In genomic region chr18:70154591-70155194, GRCh38 we compare ENCODE assay signal across 14 cellular contexts. TPM values are rescaled to one million over a fixed set of nuclear protein-coding genes. Genes with fewer than 3 reads are reported as not detected.
DNase-seq lines count a peak whose midpoint lies in the region; ATAC-seq lines count a peak whose summit lies in the region.
"Had no signal": no experiment of that assay in that cellular context is flagged by ENCODE, and none has a peak within 500 bp of the region (broad histone marks: within the 10 kb centered on the region; RNA-seq: fewer than 3 reads in every experiment).

No MANE protein-coding gene starts in this region.

- no peak overlapping the region for H3K4me3 Mint-ChIP-seq in T-helper 17 cell
- H3K4me3 Mint-ChIP-seq: activated CD4-positive, alpha-beta T cell treated with anti-CD3 and anti-CD28 coated beads for 36 hours; naive thymus-derived CD4-positive, alpha-beta T cell had no signal

- no peaks in the 10 kb centered on the region for H3K27me3 Mint-ChIP-seq in T-helper 17 cell
- H3K27me3 Mint-ChIP-seq: activated CD4-positive, alpha-beta T cell treated with anti-CD3 and anti-CD28 coated beads for 36 hours; naive thymus-derived CD4-positive, alpha-beta T cell had no signal

- peak; percentile 35 for ATAC-seq in left lobe of liver
- no peak for ATAC-seq in GM21526 (IDR thresholded peaks at IDR 0.05; ENCODE audit: low FRiP score, unreplicated experiment)
- no peak for ATAC-seq in HG03175 (IDR thresholded peaks at IDR 0.05; ENCODE audit: unreplicated experiment)
- ATAC-seq in T-helper 17 cell, result no peak
- ATAC-seq: activated CD4-positive, alpha-beta T cell treated with anti-CD3 and anti-CD28 coated beads for 36 hours; esophagus mucosa; HepG2; naive thymus-derived CD4-positive, alpha-beta T cell had no signal

- H3K4me1 Mint-ChIP-seq in T-helper 17 cell, result peaks cover 14% of the 10 kb centered on the region

- H3K9me3 ChIP-seq in T-helper 17 cell (ENCODE audit: control insufficient read depth, low read length, poor library complexity, severe bottlenecking), result no peaks in the 10 kb centered on the region

- no peak overlapping the region for H3K27ac Mint-ChIP-seq in T-helper 17 cell
- H3K27ac Mint-ChIP-seq: activated CD4-positive, alpha-beta T cell treated with anti-CD3 and anti-CD28 coated beads for 36 hours; naive thymus-derived CD4-positive, alpha-beta T cell had no signal

- peaks cover 18% of the 10 kb centered on the region for H3K36me3 Mint-ChIP-seq in T-helper 17 cell (ENCODE audit: low read depth)

- DNase-seq in AG08396 (ENCODE audit: low spot score) (peak; percentile 56), HS-27A (ENCODE audit: low read depth) (peak; percentile 87), astrocyte of the hippocampus (ENCODE audit: low read depth, low spot score) (peak; percentile 92), left lobe of liver (ENCODE audit: low spot score) (no peak), islet precursor cell (no peak), T-helper 17 cell (no peak)
- DNase-seq: activated CD4-positive, alpha-beta T cell treated with anti-CD3 and anti-CD28 coated beads for 36 hours; central memory CD4-positive, alpha-beta T cell; naive thymus-derived CD4-positive, alpha-beta T cell; NCI-H1694 had no signal

RNA-seq across cellular contexts. Expression of gene RTTN, which starts 50.8 kb away (rescaled TPM):
- total RNA-seq in left lobe of liver (6.6 TPM), T-helper 17 cell (10 to 100 TPM; 23.9 to 26.7 TPM)

Comparison
In these comparisons a context has a peak if more than half of its experiments do, and no peak if none do; other contexts are left out.
1. DNase-seq: peak in AG08396 (single experiment), HS-27A (single experiment) and astrocyte of the hippocampus (single experiment); none in left lobe of liver (single experiment), islet precursor cell (single experiment) and T-helper 17 cell (0 of 3).